ENCODE assay signal across 9 cellular contexts in the genomic region with DNA sequence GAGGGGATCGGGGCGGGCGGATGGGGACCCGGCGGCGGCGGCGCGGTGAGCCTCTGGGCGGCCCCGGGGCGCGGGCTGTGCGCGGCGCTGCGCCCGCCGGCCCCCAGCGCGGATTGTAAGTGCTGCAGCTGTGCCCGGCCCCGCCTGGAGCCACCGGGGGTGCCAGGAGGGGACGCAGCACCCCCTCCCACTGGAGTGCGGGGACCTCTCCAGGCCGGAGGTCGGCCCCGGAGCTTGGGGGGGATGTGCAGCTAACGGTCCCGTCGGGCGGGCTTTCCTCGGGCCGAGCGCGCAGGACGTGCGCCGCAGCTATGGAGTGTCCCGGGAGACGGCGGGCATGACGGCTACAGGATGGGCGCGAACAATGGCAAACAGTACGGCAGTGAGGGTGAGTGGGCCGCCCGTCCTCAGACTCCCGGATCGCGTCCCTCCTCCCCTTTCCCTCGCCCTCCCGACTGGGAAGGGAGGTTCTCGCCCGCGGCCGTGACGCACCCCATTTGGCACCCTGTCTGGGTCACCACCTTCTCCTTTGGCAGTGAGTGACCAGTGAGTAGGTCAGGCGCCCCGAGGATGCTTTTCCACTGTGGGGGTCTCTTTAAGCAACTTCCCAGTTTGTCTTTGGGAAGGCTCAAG. TPM values are rescaled to one million over a fixed set of nuclear protein-coding genes. Genes with fewer than 3 reads are reported as not detected.
A peak's percentile ranks its signal among the peaks of the same experiment; 100 is the strongest.
DNase-seq lines count a peak whose midpoint lies in the region; ATAC-seq and TF ChIP-seq lines count a peak whose summit lies in the region.
"Had no signal": no experiment of that assay in that cellular context is flagged by ENCODE, and none has a peak within 500 bp of the region (broad histone marks: within the 10 kb centered on the region; RNA-seq: fewer than 3 reads in every experiment).

No MANE protein-coding gene starts in this region.

- peak; percentile 35 for DNase-seq in NCI-H82 (lab: John Stamatoyannopoulos, UW)
- no peak for DNase-seq in NCI-H82 treated with DMSO at 0.1 percent for 48 hours (lab: John Stamatoyannopoulos, UW; ENCODE audit: unreplicated experiment)
- DNase-seq in choroid plexus epithelial cell (ENCODE audit: low read depth) = peak; percentile 28
- DNase-seq in left colon = peak in 1 of 2 donors; percentile 25
- no peak for DNase-seq in NCI-H128 (lab: John Stamatoyannopoulos, UW; ENCODE audit: unreplicated experiment)
- no peak for DNase-seq in NCI-H1436 (lab: John Stamatoyannopoulos, UW)

- H3K4me3 ChIP-seq in choroid plexus epithelial cell (ENCODE audit: low read depth, low read length) = peak overlapping the region; percentile 86
- H3K4me3 ChIP-seq: BLaER1 had no signal

- ATAC-seq in left colon (peak; percentile 22), HG02970 (IDR thresholded peaks at IDR 0.05; ENCODE audit: low FRiP score, unreplicated experiment) (no peak)

- intact Hi-C loops in left colon (cut with DNase I, micrococcal nuclease) = no loop called here

- H3K27ac ChIP-seq in temporal lobe (ENCODE audit: low read depth, low read length) = peak overlapping the region; percentile 40
- H3K27ac ChIP-seq: BLaER1 had no signal

- no peak for TF ChIP-seq CTCF in choroid plexus epithelial cell (conservative IDR thresholded peaks at IDR 0.05; ENCODE audit: low read depth, low read length)

RNA-seq across cellular contexts. Expression of a gene that starts 0.5 kb away (rescaled TPM):
- total RNA-seq in left colon = 1 to 10 TPM; 1.6 to 3.6 TPM
- 3.9 TPM for total RNA-seq in temporal lobe

Comparison
In these comparisons a context has a peak if more than half of its experiments do, and no peak if none do; other contexts are left out.
1. DNase-seq: peak in NCI-H82 (single experiment) and choroid plexus epithelial cell (single experiment); none in NCI-H82 treated with DMSO at 0.1 percent for 48 hours (single experiment), NCI-H128 (single experiment) and NCI-H1436 (single experiment).